In the genomic region with DNA sequence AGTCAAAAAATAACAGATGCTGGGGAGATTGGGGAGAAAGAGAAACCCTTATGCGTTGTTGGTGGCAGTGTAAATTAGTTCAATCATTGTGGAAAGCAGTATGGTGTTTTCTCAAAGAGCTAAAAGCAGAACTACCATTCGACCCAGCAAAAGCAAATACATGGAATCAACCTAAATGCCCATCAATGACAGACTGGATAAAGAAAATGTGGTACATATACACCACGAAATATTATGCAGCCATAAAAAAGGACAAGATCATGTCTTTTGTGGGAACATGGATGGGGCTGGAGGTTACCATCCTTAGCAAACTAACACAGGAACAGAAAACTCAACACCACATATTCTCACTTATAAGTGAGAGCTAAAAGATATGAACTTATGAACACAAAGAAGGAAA, we compare ENCODE assay signal across 21 cellular contexts.
DNase-seq lines count a peak whose midpoint lies in the region; ATAC-seq, FAIRE-seq and TF ChIP-seq lines count a peak whose summit lies in the region.
"Had no signal": no experiment of that assay in that cellular context is flagged by ENCODE, and none has a peak within 500 bp of the region (broad histone marks: within the 10 kb centered on the region; RNA-seq: fewer than 3 reads in every experiment).

No MANE protein-coding gene starts in this region.

- no peaks in the 10 kb centered on the region for H3K27me3 Mint-ChIP-seq in activated T-helper 2 cell treated with anti-CD3 and anti-CD28 coated beads, Interferon-gamma antibody, Interleukin-2, Interleukin-4, amounts not matched to agents 10 μg/mL and 5 μg/mL and 100 μg/mL, durations not matched to agents 14 hours and 24 hours and 36 hours (ENCODE audit: low read depth)
- H3K27me3 Mint-ChIP-seq in osteocyte (ENCODE audit: unreplicated experiment): no peaks in the 10 kb centered on the region
- H3K27me3 Mint-ChIP-seq: CD4-positive, alpha-beta memory T cell had no signal

- intact Hi-C loops in activated T-helper 2 cell treated with anti-CD3 and anti-CD28 coated beads, Interferon-gamma antibody, Interleukin-2, Interleukin-4, amounts not matched to agents 10 μg/mL and 5 μg/mL and 100 μg/mL, durations not matched to agents 14 hours and 24 hours and 36 hours (cut with micrococcal nuclease): loop anchor here (5.0 kb wide), 1 partner anchor 35 kb away; no protein-coding TSS in a partner anchor

- H3K36me3 Mint-ChIP-seq in activated T-helper 2 cell treated with anti-CD3 and anti-CD28 coated beads, Interferon-gamma antibody, Interleukin-2, Interleukin-4, amounts not matched to agents 10 μg/mL and 5 μg/mL and 100 μg/mL, durations not matched to agents 14 hours and 24 hours and 36 hours (ENCODE audit: low read depth): peaks cover 34% of the 10 kb centered on the region
- peaks cover 5% of the 10 kb centered on the region for H3K36me3 Mint-ChIP-seq in osteocyte (ENCODE audit: unreplicated experiment)

- no peak for DNase-seq in GM19239 (ENCODE audit: insufficient read length, low spot score)
- no peak for DNase-seq in activated T-helper 2 cell treated with anti-CD3 and anti-CD28 coated beads, Interferon-gamma antibody, Interleukin-2, Interleukin-4, amounts not matched to agents 10 μg/mL and 5 μg/mL and 100 μg/mL, durations not matched to agents 14 hours and 24 hours and 36 hours (ENCODE audit: low spot score)
- DNase-seq in osteocyte (ENCODE audit: extremely low spot score, unreplicated experiment): no peak
- no peak for DNase-seq in RCC 7860 (ENCODE audit: low spot score)
- DNase-seq in kidney glomerular epithelial cell (lab: John Stamatoyannopoulos, UW): no peak
- DNase-seq: Caco-2; CD4-positive, alpha-beta memory T cell; DMS 273 treated with DMSO at 0.1 percent for 48 hours; DMS79 treated with DMSO at 0.1 percent for 48 hours; KBM-7; NCI-H1092; NCI-H1436; NCI-H187 treated with DMSO at 0.1 percent for 48 hours; NCI-H2107; NCI-H446 treated with DMSO at 0.1 percent for 48 hours; NCI-H526 treated with DMSO at 0.1 percent for 48 hours; SIG-M5 had no signal

- TF ChIP-seq CTCF in osteocyte (IDR thresholded peaks at IDR 0.05): no peak

- H3K4me1 Mint-ChIP-seq in activated T-helper 2 cell treated with anti-CD3 and anti-CD28 coated beads, Interferon-gamma antibody, Interleukin-2, Interleukin-4, amounts not matched to agents 10 μg/mL and 5 μg/mL and 100 μg/mL, durations not matched to agents 14 hours and 24 hours and 36 hours (ENCODE audit: low read depth): peaks cover 57% of the 10 kb centered on the region
- H3K4me1 Mint-ChIP-seq in osteocyte (ENCODE audit: unreplicated experiment): peaks cover 50% of the 10 kb centered on the region

- H3K4me3 Mint-ChIP-seq in activated T-helper 2 cell treated with anti-CD3 and anti-CD28 coated beads, Interferon-gamma antibody, Interleukin-2, Interleukin-4, amounts not matched to agents 10 μg/mL and 5 μg/mL and 100 μg/mL, durations not matched to agents 14 hours and 24 hours and 36 hours (ENCODE audit: low read depth): no peak overlapping the region
- H3K4me3 Mint-ChIP-seq in osteocyte (ENCODE audit: unreplicated experiment): no peak overlapping the region
- H3K4me3 Mint-ChIP-seq: CD4-positive, alpha-beta memory T cell had no signal

- peaks cover 21% of the 10 kb centered on the region for H3K9me3 Mint-ChIP-seq in activated T-helper 2 cell treated with anti-CD3 and anti-CD28 coated beads, Interferon-gamma antibody, Interleukin-2, Interleukin-4, amounts not matched to agents 10 μg/mL and 5 μg/mL and 100 μg/mL, durations not matched to agents 14 hours and 24 hours and 36 hours
- H3K9me3 Mint-ChIP-seq in osteocyte (ENCODE audit: unreplicated experiment): no peaks in the 10 kb centered on the region

- peak overlapping the region; percentile 14 for H3K27ac Mint-ChIP-seq in activated T-helper 2 cell treated with anti-CD3 and anti-CD28 coated beads, Interferon-gamma antibody, Interleukin-2, Interleukin-4, amounts not matched to agents 10 μg/mL and 5 μg/mL and 100 μg/mL, durations not matched to agents 14 hours and 24 hours and 36 hours
- H3K27ac Mint-ChIP-seq in osteocyte (ENCODE audit: unreplicated experiment): peak overlapping the region; percentile 5
- H3K27ac Mint-ChIP-seq: CD4-positive, alpha-beta memory T cell had no signal

- ATAC-seq in HG03354 (IDR thresholded peaks at IDR 0.05; ENCODE audit: poor library complexity, severe bottlenecking, unreplicated experiment): peak; percentile 58
- ATAC-seq in HG02970 (IDR thresholded peaks at IDR 0.05; ENCODE audit: low FRiP score, unreplicated experiment): no peak
- ATAC-seq: HepG2 had no signal

- peak; percentile 47 for FAIRE-seq in GM19239 (lab: Jason Lieb, UNC)
- FAIRE-seq in RCC 7860 (lab: Jason Lieb, UNC): no peak
- FAIRE-seq: GM12891, HepG2 had no signal
